17 cellular contexts compared by ENCODE assay signal in genomic region chr14:74207943-74208342, GRCh38. TPM values are rescaled to one million over a fixed set of nuclear protein-coding genes. Genes with fewer than 3 reads are reported as not detected.
DNase-seq lines count a peak whose midpoint lies in the region; ATAC-seq, FAIRE-seq and TF ChIP-seq lines count a peak whose summit lies in the region.
"Had no signal": no experiment of that assay in that cellular context is flagged by ENCODE, and none has a peak within 500 bp of the region (broad histone marks: within the 10 kb centered on the region; RNA-seq: fewer than 3 reads in every experiment).

No MANE protein-coding gene starts in this region.

- ATAC-seq in DND-41 (ENCODE audit: insufficient read depth, low read depth): no peak
- no peak for ATAC-seq in foreskin keratinocyte
- ATAC-seq: activated T-cell treated with anti-CD3 and anti-CD28 coated beads, Interleukin-2, amount 50 U/mL, for 4 hours had no signal

- H3K9me3 ChIP-seq in DND-41 (ENCODE audit: insufficient read depth, low read length, severe bottlenecking) (no peaks in the 10 kb centered on the region), small intestine (ENCODE audit: control insufficient read depth, low read depth) (no peaks in the 10 kb centered on the region)
- H3K9me3 ChIP-seq: esophagus muscularis mucosa, vagina had no signal

- H3K27ac ChIP-seq in DND-41 (ENCODE audit: low read length) (no peak overlapping the region), foreskin keratinocyte (no peak overlapping the region), small intestine (ENCODE audit: low read depth in 1 of 2, low read length in 1 of 2) (no peak overlapping the region)
- H3K27ac ChIP-seq: esophagus muscularis mucosa, vagina had no signal

- H3K36me3 ChIP-seq in DND-41 (ENCODE audit: insufficient read depth, low read length): no peaks in the 10 kb centered on the region; the same call in 1 of the 2 replicates
- no peaks in the 10 kb centered on the region for H3K36me3 ChIP-seq in H7 (replicated peaks; ENCODE audit: control insufficient read depth, insufficient read depth, low read length)
- H3K36me3 ChIP-seq in small intestine (ENCODE audit: control insufficient read depth in 2 of 2, insufficient read depth in 2 of 2, low read length in 2 of 2): peaks cover 4 to 6% of the 10 kb centered on the region in 2 donors

- H3K4me1 ChIP-seq in DND-41 (ENCODE audit: insufficient read depth, low read length) (no peaks in the 10 kb centered on the region), foreskin keratinocyte (no peaks in the 10 kb centered on the region), small intestine (ENCODE audit: control insufficient read depth in 2 of 2, insufficient read depth in 1 of 2, low read depth in 1 of 2, low read length in 1 of 2) (no peaks in the 10 kb centered on the region)
- H3K4me1 ChIP-seq: esophagus muscularis mucosa, vagina had no signal

- H3K4me3 ChIP-seq in DND-41 (ENCODE audit: low read depth in 1 of 2, low read length in 2 of 2) (no peak overlapping the region), H7 (ENCODE audit: insufficient read depth, low read depth, low read length) (no peak overlapping the region), small intestine (ENCODE audit: low read depth in 1 of 2, low read length in 2 of 2) (no peak overlapping the region)
- H3K4me3 ChIP-seq: esophagus muscularis mucosa, vagina had no signal

- 76 to 84% (median 83%) methylated on average over 3 of the region's 3 CpGs for WGBS in small intestine, 3 donors

- no peak overlapping the region for H2AFZ ChIP-seq in DND-41 (ENCODE audit: low read depth, low read length)

- no peaks in the 10 kb centered on the region for H3K79me2 ChIP-seq in DND-41 (ENCODE audit: insufficient read depth, low read length)

- H3K27me3 ChIP-seq in DND-41 (ENCODE audit: insufficient read depth, low read length, poor library complexity) (peaks cover 2% of the 10 kb centered on the region), H7 (ENCODE audit: control insufficient read depth, insufficient read depth, low read length) (no peaks in the 10 kb centered on the region), foreskin keratinocyte (peaks cover 27% of the 10 kb centered on the region), small intestine (ENCODE audit: control insufficient read depth in 2 of 2, insufficient read depth in 2 of 2, low read length in 2 of 2) (no peaks in the 10 kb centered on the region)
- H3K27me3 ChIP-seq: vagina had no signal

- no peak for DNase-seq in DND-41
- DNase-seq in H7: peak; percentile 76
- peak; percentile 5 for DNase-seq in RKO (ENCODE audit: low spot score)
- DNase-seq in foreskin keratinocyte: no peak
- no peak for DNase-seq in activated effector memory CD4-positive, alpha-beta T cell treated with Interleukin-2 at 50 U/mL for 16 hours
- no peak for DNase-seq in activated naive CD4-positive, alpha-beta T cell treated with anti-CD3 and anti-CD28 coated beads, Interleukin-2, amount 50 U/mL, for 16 hours
- no peak for DNase-seq in NCI-H1105 treated with DMSO at 0.1 percent for 48 hours (lab: John Stamatoyannopoulos, UW)
- DNase-seq in small intestine: no peak
- DNase-seq: activated T-cell treated with anti-CD3 and anti-CD28 coated beads, Interleukin-2, amount 50 U/mL, for 4 hours; CD4-positive, CD25-positive, alpha-beta regulatory T cell; NCI-H1436; nephron progenitor cell had no signal

- peak; percentile 40 for TF ChIP-seq CTCF in DND-41 (IDR thresholded peaks at IDR 0.05; ENCODE audit: borderline replicate concordance, extremely low read depth, low read length, poor library complexity, severe bottlenecking)
- TF ChIP-seq CTCF in foreskin keratinocyte (conservative IDR thresholded peaks at IDR 0.05): peak; percentile 52

- no peak for FAIRE-seq in small intestine (lab: Jason Lieb, UNC)
- FAIRE-seq: astrocyte, GM12892, RCC 7860 had no signal

- H3K9ac ChIP-seq in DND-41 (ENCODE audit: low read depth, low read length): no peak overlapping the region

- no peaks in the 10 kb centered on the region for H4K20me1 ChIP-seq in DND-41 (ENCODE audit: insufficient read depth, low read length)

- H3K4me2 ChIP-seq in DND-41 (ENCODE audit: insufficient read depth, low read length): no peak overlapping the region

RNA-seq across cellular contexts. Expression of gene VSX2, which starts 31.3 kb away (rescaled TPM):
- total RNA-seq in H7 (2014; rRNA removed; shearing (Covaris generic)): not detected in 2 replicates
- total RNA-seq in foreskin keratinocyte: not detected in 2 replicates
- not detected in 2 replicates for polyA plus RNA-seq in foreskin keratinocyte
- not detected for polyA plus RNA-seq in small intestine
- total RNA-seq: activated T-cell treated with anti-CD3 and anti-CD28 coated beads, Interleukin-2, amount 50 U/mL, for 4 hours; astrocyte; CD4-positive, CD25-positive, alpha-beta regulatory T cell; esophagus muscularis mucosa; vagina had no signal

Comparison
In these comparisons a context has a peak if more than half of its experiments do, and no peak if none do; other contexts are left out.
1. DNase-seq: peak in H7 (single experiment) and RKO (single experiment); none in DND-41 (single experiment), foreskin keratinocyte (0 of 2), activated effector memory CD4-positive, alpha-beta T cell treated with Interleukin-2 at 50 U/mL for 16 hours (single experiment), activated naive CD4-positive, alpha-beta T cell treated with anti-CD3 and anti-CD28 coated beads, Interleukin-2, amount 50 U/mL, for 16 hours (single experiment), NCI-H1105 treated with DMSO at 0.1 percent for 48 hours (single experiment) and small intestine (single experiment).